11 cellular contexts compared by ENCODE assay signal in the genomic region with DNA sequence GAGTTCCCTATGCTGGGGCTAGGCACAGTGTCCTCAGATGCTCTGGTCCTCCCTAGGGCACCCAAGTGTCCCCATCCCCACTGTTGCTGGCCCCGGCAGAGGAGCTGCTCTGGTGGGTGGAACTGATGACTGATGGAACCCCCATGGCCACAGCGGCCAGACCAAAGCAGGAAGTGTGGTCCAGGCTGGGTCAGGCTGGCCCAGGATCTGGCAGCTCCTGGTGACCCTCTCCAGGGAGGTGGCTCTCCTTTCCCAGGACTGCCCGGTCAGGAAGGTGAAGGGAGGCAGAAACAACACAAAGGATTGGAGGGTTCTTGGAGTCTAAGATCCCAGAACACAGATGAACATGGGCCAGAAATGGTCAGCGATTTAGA. TPM values are rescaled to one million over a fixed set of nuclear protein-coding genes. Genes with fewer than 3 reads are reported as not detected.
DNase-seq lines count a peak whose midpoint lies in the region; ATAC-seq and FAIRE-seq lines count a peak whose summit lies in the region.
"Had no signal": no experiment of that assay in that cellular context is flagged by ENCODE, and none has a peak within 500 bp of the region (broad histone marks: within the 10 kb centered on the region; RNA-seq: fewer than 3 reads in every experiment).

No MANE protein-coding gene starts in this region.

- H3K79me1 ChIP-seq in mesendoderm (ENCODE audit: low read length): peaks cover 1% of the 10 kb centered on the region

- DNase-seq in stimulated activated naive CD8-positive, alpha-beta T cell treated with anti-CD3 and anti-CD28 coated beads, Interleukin-15, Interleukin-2, amounts not matched to agents 100 U/mL and 50 U/mL, for 24 hours: no peak
- DNase-seq in mesendoderm: no peak
- DNase-seq in urothelium cell line (ENCODE audit: low spot score): no peak
- no peak for DNase-seq in Kasumi-1 (lab: John Stamatoyannopoulos, UW)
- no peak for DNase-seq in NCI-H774 (lab: John Stamatoyannopoulos, UW)
- no peak for DNase-seq in T1000 (lab: John Stamatoyannopoulos, UW)
- DNase-seq: cortex of kidney, NCI-H1417 treated with DMSO at 0.1 percent for 48 hours, stomach had no signal

- no peaks in the 10 kb centered on the region for H3K79me2 ChIP-seq in mesendoderm (ENCODE audit: control insufficient read depth, insufficient read depth, low read length)

- H3K27me3 Mint-ChIP-seq in stimulated activated naive CD8-positive, alpha-beta T cell treated with anti-CD3 and anti-CD28 coated beads, Interleukin-15, Interleukin-2, amounts not matched to agents 100 ng/mL and 50 ng/mL, for 24 hours: peaks cover 52% of the 10 kb centered on the region
- peaks cover 29% of the 10 kb centered on the region for H3K27me3 Mint-ChIP-seq in activated naive CD8-positive, alpha-beta T cell

- no peak overlapping the region for H3K4ac ChIP-seq in mesendoderm (ENCODE audit: low read depth, low read length)

- no peak overlapping the region for H3K18ac ChIP-seq in mesendoderm (ENCODE audit: low read length)

- H4K5ac ChIP-seq in mesendoderm (ENCODE audit: low read length): no peak overlapping the region

- peak; percentile 55 for FAIRE-seq in urothelium cell line (lab: Jason Lieb, UNC)

- ATAC-seq in stimulated activated naive CD8-positive, alpha-beta T cell treated with anti-CD3 and anti-CD28 coated beads, Interleukin-15, Interleukin-2, amounts not matched to agents 100 U/mL and 50 U/mL, for 24 hours: no peak

- no peak overlapping the region for H3K4me3 ChIP-seq in mesendoderm (ENCODE audit: low read length)

- H2BK120ac ChIP-seq in mesendoderm (ENCODE audit: low read depth, low read length): no peak overlapping the region

- H3K9me3 Mint-ChIP-seq in stimulated activated naive CD8-positive, alpha-beta T cell treated with anti-CD3 and anti-CD28 coated beads, Interleukin-15, Interleukin-2, amounts not matched to agents 100 ng/mL and 50 ng/mL, for 24 hours: no peaks in the 10 kb centered on the region
- H3K9me3 Mint-ChIP-seq in activated naive CD8-positive, alpha-beta T cell (ENCODE audit: low read depth): no peaks in the 10 kb centered on the region

- H3K36me3 ChIP-seq in mesendoderm (ENCODE audit: control insufficient read depth, insufficient read depth, low read length): no peaks in the 10 kb centered on the region
- H3K36me3 ChIP-seq: stomach had no signal

- H3K27me3 ChIP-seq in mesendoderm (ENCODE audit: insufficient read depth, low read length, poor library complexity): no peaks in the 10 kb centered on the region

- H2BK5ac ChIP-seq in mesendoderm (ENCODE audit: low read length): no peak overlapping the region

- no peak overlapping the region for H2BK15ac ChIP-seq in mesendoderm (replicated peaks; ENCODE audit: low read depth)

- H3K27ac ChIP-seq in mesendoderm (ENCODE audit: low read depth, low read length): no peak overlapping the region
- H3K27ac ChIP-seq: stomach had no signal

- peaks cover 20% of the 10 kb centered on the region for H3K4me1 Mint-ChIP-seq in stimulated activated naive CD8-positive, alpha-beta T cell treated with anti-CD3 and anti-CD28 coated beads, Interleukin-15, Interleukin-2, amounts not matched to agents 100 ng/mL and 50 ng/mL, for 24 hours (ENCODE audit: low read depth)
- peaks cover 17% of the 10 kb centered on the region for H3K4me1 Mint-ChIP-seq in activated naive CD8-positive, alpha-beta T cell (ENCODE audit: low read depth)

- H3K4me1 ChIP-seq in mesendoderm (ENCODE audit: control insufficient read depth, low read depth, low read length): peaks cover 4% of the 10 kb centered on the region

- H3K9ac ChIP-seq in mesendoderm (ENCODE audit: low read length): peak overlapping the region; percentile 70

- H3K27ac Mint-ChIP-seq in stimulated activated naive CD8-positive, alpha-beta T cell treated with anti-CD3 and anti-CD28 coated beads, Interleukin-15, Interleukin-2, amounts not matched to agents 100 ng/mL and 50 ng/mL, for 24 hours: no peak overlapping the region
- H3K27ac Mint-ChIP-seq in activated naive CD8-positive, alpha-beta T cell: no peak overlapping the region

- peak overlapping the region; percentile 65 for H3K4me3 Mint-ChIP-seq in stimulated activated naive CD8-positive, alpha-beta T cell treated with anti-CD3 and anti-CD28 coated beads, Interleukin-15, Interleukin-2, amounts not matched to agents 100 ng/mL and 50 ng/mL, for 24 hours
- peak overlapping the region; percentile 73 for H3K4me3 Mint-ChIP-seq in activated naive CD8-positive, alpha-beta T cell

- peak overlapping the region; percentile 89 for H3K56ac ChIP-seq in mesendoderm (ENCODE audit: low read length)

- no peak overlapping the region for H3K4me2 ChIP-seq in mesendoderm (ENCODE audit: low read length)

- H2AK5ac ChIP-seq in mesendoderm (ENCODE audit: low read length): no peak overlapping the region

- H3K36me3 Mint-ChIP-seq in stimulated activated naive CD8-positive, alpha-beta T cell treated with anti-CD3 and anti-CD28 coated beads, Interleukin-15, Interleukin-2, amounts not matched to agents 100 ng/mL and 50 ng/mL, for 24 hours (ENCODE audit: low read depth): no peaks in the 10 kb centered on the region
- no peaks in the 10 kb centered on the region for H3K36me3 Mint-ChIP-seq in activated naive CD8-positive, alpha-beta T cell

- no peak overlapping the region for H4K8ac ChIP-seq in mesendoderm (ENCODE audit: low read depth, low read length)

- H3K23ac ChIP-seq in mesendoderm (ENCODE audit: low read length): peak overlapping the region; percentile 35

- no CpG with 5 or more reads among the region's 4 CpGs for WGBS in mesendoderm (ENCODE audit: extremely low coverage, insufficient coverage, low lambda C conversion rate)

RNA-seq across cellular contexts. Expression of a gene that starts 1.1 kb away (rescaled TPM):
- 40.0 TPM for polyA plus RNA-seq in mesendoderm (2013, experiment 1 of 2)
- polyA plus RNA-seq in mesendoderm (2013, experiment 2 of 2): 39.7 TPM

RNA-seq across cellular contexts. Expression of a gene that starts 58.0 kb away (rescaled TPM):
- polyA plus RNA-seq in mesendoderm (2013, experiment 1 of 2): 72.7 TPM
- polyA plus RNA-seq in mesendoderm (2013, experiment 2 of 2): 73.0 TPM

RNA-seq across cellular contexts. Expression of a gene that starts 58.2 kb away (rescaled TPM):
- polyA plus RNA-seq in mesendoderm (2013, experiment 1 of 2): 72.4 TPM
- polyA plus RNA-seq in mesendoderm (2013, experiment 2 of 2): 73.0 TPM
